8 cellular contexts compared by ENCODE assay signal in the genomic region with DNA sequence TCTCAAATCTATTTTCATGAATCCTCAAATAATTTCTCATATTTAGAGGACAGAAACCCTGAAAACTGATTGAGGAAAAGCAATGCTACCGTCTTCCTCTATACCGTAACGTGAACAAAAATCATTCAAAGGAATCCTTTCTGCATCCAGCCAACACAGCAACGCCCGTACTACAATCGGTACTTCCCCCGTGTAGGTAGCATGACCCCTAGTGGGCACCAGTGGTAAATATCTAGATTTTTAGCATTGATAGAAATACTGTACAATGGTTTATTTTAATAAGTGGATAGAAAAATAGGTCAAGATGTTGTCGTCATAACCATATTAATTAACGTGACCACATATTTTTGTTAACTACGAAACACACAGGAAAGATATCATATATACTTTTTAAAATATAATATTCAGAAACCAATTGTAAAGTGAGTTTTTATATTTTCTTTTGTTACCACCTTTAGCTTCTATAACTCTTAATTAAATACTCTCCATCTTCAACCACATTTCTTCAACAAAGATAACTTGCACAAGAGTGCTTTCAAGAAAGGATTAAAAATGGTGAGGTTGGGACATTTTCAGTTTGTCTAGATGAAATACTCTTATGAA.
DNase-seq lines count a peak whose midpoint lies in the region; ATAC-seq, FAIRE-seq and TF ChIP-seq lines count a peak whose summit lies in the region.

No MANE protein-coding gene starts in this region.

- H2AFZ ChIP-seq in GM12878 (ENCODE audit: control insufficient read depth, low read depth, low read length), result peak overlapping the region; percentile 43

- intact Hi-C loops in GM12878 (cut with micrococcal nuclease; ENCODE audit: unreplicated experiment), result loop anchor here (5.0 kb wide), 1 partner anchor 334 kb away; no protein-coding TSS in a partner anchor

- FAIRE-seq in D721Med (lab: Jason Lieb, UNC) (no peak), GM12878 (lab: Jason Lieb, UNC) (peak; percentile 82)

- H3K27me3 ChIP-seq in GM12878 (replicated peaks in 1 of 2; ENCODE audit: control insufficient read depth in 2 of 2, insufficient read depth in 2 of 2, low read length in 1 of 2) (no peaks in the 10 kb centered on the region; a peak in 1 of 4 replicates), kidney epithelial cell (ENCODE audit: control insufficient read depth, insufficient read depth, low read length) (no peaks in the 10 kb centered on the region), tibial nerve (no peaks in the 10 kb centered on the region)

- CTCF ChIA-PET in GM12878 (lab: Yijun Ruan, JAX), result interaction anchor here (0.7 to 1.8 kb wide), 8 partner anchors 11 to 586 kb away, joined by 3 to 5 read pairs (median 3); no protein-coding TSS in a partner anchor

- TF ChIP-seq CTCF in D721Med (IDR thresholded peaks at IDR 0.05; ENCODE audit: insufficient read depth, missing control alignments) (peak; percentile 67), GM12878 (IDR thresholded peaks at IDR 0.05 in 2 of 3, conservative IDR thresholded peaks at IDR 0.05 in 1 of 3; ENCODE audit: control insufficient read depth in 2 of 3, extremely low read depth in 1 of 3, insufficient read depth in 1 of 3, low read depth in 3 of 3, low read length in 3 of 3) (peak; percentile 69 to 78 (median 76)), kidney epithelial cell (IDR thresholded peaks at IDR 0.05; ENCODE audit: insufficient read depth, low read length, poor library complexity, severe bottlenecking) (peak; percentile 77), tibial nerve (IDR thresholded peaks at IDR 0.05) (peak; percentile 35 to 54 (median 49))

- in situ Hi-C loops in GM12878 (cut with MboI), result no loop called here

- no peaks in the 10 kb centered on the region for H3K79me2 ChIP-seq in GM12878 (ENCODE audit: control insufficient read depth, insufficient read depth, low read length)

- no peak overlapping the region for H3K9ac ChIP-seq in GM12878 (ENCODE audit: control insufficient read depth, insufficient read depth, low read length)

- no peak for DNase-seq in D721Med (ENCODE audit: insufficient read length, low spot score)
- DNase-seq in NCI-H526 treated with DMSO at 0.1 percent for 48 hours (lab: John Stamatoyannopoulos, UW), result peak; percentile 15
- no peak for DNase-seq in GM12878 (ENCODE audit: low read depth, low spot score)
- DNase-seq in kidney epithelial cell (ENCODE audit: low read depth), result no peak
- peak in 1 of 2 donors; percentile 50 for DNase-seq in tibial nerve (ENCODE audit: low spot score in 2 of 2)
- no peak for DNase-seq in amniotic stem cell (lab: John Stamatoyannopoulos, UW)

- TF ChIP-seq RAD21 in GM12878 (IDR thresholded peaks at IDR 0.05; ENCODE audit: insufficient read depth, low read depth, low read length), result peak; percentile 75

- 2% methylated on average over 10 of the region's 10 CpGs for WGBS in GM12878 (ENCODE audit: insufficient coverage, insufficient replicate concordance, low lambda C conversion rate, missing lambda C conversion rate)
- WGBS in tibial nerve, 2 donors, result 13% methylated on average over 10 of the region's 10 CpGs

- ATAC-seq in GM18907 (IDR thresholded peaks at IDR 0.05; ENCODE audit: unreplicated experiment) (peak; percentile 86), HG03066 (IDR thresholded peaks at IDR 0.05; ENCODE audit: low read depth, unreplicated experiment) (peak; percentile 78), GM12878 (peak; percentile 87)

- H3K9me3 ChIP-seq in GM12878 (replicated peaks; ENCODE audit: control insufficient read depth, insufficient read depth, low read length) (no peaks in the 10 kb centered on the region; the same call in 2 of the 3 replicates), tibial nerve (peaks cover 0 to 10% (median 0%) of the 10 kb centered on the region in 4 donors)

- SMC1A ChIA-PET in GM12878 (lab: Charles Lee; ENCODE audit: uncharacterized antibody, unreplicated experiment), result interaction anchor here (0.7 to 1.2 kb wide), 2 partner anchors 42 to 266 kb away, joined by 3 read pairs; no protein-coding TSS in a partner anchor

- POLR2A ChIA-PET in GM12878 (lab: Charles Lee), result no interaction called here

- RAD21 ChIA-PET in GM12878 (lab: Charles Lee; ENCODE audit: unreplicated experiment), result no interaction called here

- H3K4me3 ChIP-seq in GM12878 (no peak overlapping the region), kidney epithelial cell (ENCODE audit: low read depth, low read length) (no peak overlapping the region), tibial nerve (no peak overlapping the region)

- peak overlapping the region; percentile 38; the same call in 1 of the 2 replicates for H3K4me2 ChIP-seq in GM12878 (ENCODE audit: control insufficient read depth, insufficient read depth)

- H3K36me3 ChIP-seq in GM12878 (ENCODE audit: control insufficient read depth in 2 of 2, insufficient read depth in 2 of 2, low read length in 1 of 2) (no peaks in the 10 kb centered on the region), kidney epithelial cell (ENCODE audit: control insufficient read depth, insufficient read depth, low read length) (no peaks in the 10 kb centered on the region), tibial nerve (no peaks in the 10 kb centered on the region)

- TF ChIP-seq EP300 in GM12878 (IDR thresholded peaks at IDR 0.05; ENCODE audit: borderline replicate concordance in 1 of 2, control insufficient read depth in 1 of 2, low read depth in 2 of 2, low read length in 2 of 2) (no peak), tibial nerve (IDR thresholded peaks at IDR 0.05) (no peak)

- TF ChIP-seq POLR2A in GM12878 (IDR thresholded peaks at IDR 0.05; ENCODE audit: low read depth, low read length), result no peak
- TF ChIP-seq POLR2A in tibial nerve (IDR thresholded peaks at IDR 0.05), result no peak

- BruUV-seq in GM12878 (replicated peaks; lab: Mats Ljungman, UMichigan), result no TSS peak

- no peak overlapping the region for H3K27ac ChIP-seq in GM12878 (ENCODE audit: control insufficient read depth, insufficient read depth)
- no peak overlapping the region for H3K27ac ChIP-seq in tibial nerve

- H3K4me1 ChIP-seq in GM12878 (ENCODE audit: control insufficient read depth, insufficient read depth, low read length), result 0 out of 2 replicates have a peak, but pooled peaks cover 3% of the 10 kb centered on the region
- no peaks in the 10 kb centered on the region for H3K4me1 ChIP-seq in tibial nerve

- no peaks in the 10 kb centered on the region for H4K20me1 ChIP-seq in GM12878 (ENCODE audit: control insufficient read depth, insufficient read depth)

TF ChIP-seq in GM12878, 131 proteins besides CTCF, POLR2A, EP300 and RAD21:
- TF ChIP-seq YY1 (IDR thresholded peaks at IDR 0.05; ENCODE audit: low read depth, low read length) (0 out of 2 replicates have a peak, but pooled peaks have one; percentile 24), FOXK2 (IDR thresholded peaks at IDR 0.05) (no peak), SMC3 (IDR thresholded peaks at IDR 0.05; ENCODE audit: borderline replicate concordance, low read length) (peak; percentile 56; the same call in 1 of the 2 replicates)
